Comparison of ENCODE assay signal across 19 cellular contexts in genomic region chr2:101479810-101480209, GRCh38. TPM values are rescaled to one million over a fixed set of nuclear protein-coding genes. Genes with fewer than 3 reads are reported as not detected.
DNase-seq lines count a peak whose midpoint lies in the region; ATAC-seq lines count a peak whose summit lies in the region.
"Had no signal": no experiment of that assay in that cellular context is flagged by ENCODE, and none has a peak within 500 bp of the region (broad histone marks: within the 10 kb centered on the region; RNA-seq: fewer than 3 reads in every experiment).

No MANE protein-coding gene starts in this region.

- peak overlapping the region; percentile 68 for H2AK5ac ChIP-seq in neuronal stem cell (ENCODE audit: low read depth, low read length)

- WGBS in neuronal stem cell (ENCODE audit: extremely low coverage in 2 of 2, insufficient read length in 2 of 2, insufficient replicate concordance in 1 of 2), 2 donors = no CpG with 5 or more reads among the region's 9 CpGs

- H4K91ac ChIP-seq in neuronal stem cell (ENCODE audit: low read depth, low read length, poor library complexity) = no peak overlapping the region

- H3K4me3 ChIP-seq in neuronal stem cell (ENCODE audit: low read length in 2 of 2) = no peak overlapping the region
- H3K4me3 ChIP-seq: K562 had no signal

- no peak overlapping the region for H2BK12ac ChIP-seq in neuronal stem cell (ENCODE audit: low read length)

- no peak overlapping the region for H3K4me3 Mint-ChIP-seq in activated CD4-positive, alpha-beta T cell treated with anti-CD3 and anti-CD28 coated beads, Interleukin-2, amount 10 ng/mL, durations not matched to agents 7 days and 5 days
- H3K4me3 Mint-ChIP-seq in activated T-cell treated with anti-CD3 and anti-CD28 coated beads, Interleukin-2, amount 50 U/mL, for 24 hours = no peak overlapping the region
- H3K4me3 Mint-ChIP-seq: CD4-positive, CD25-positive, alpha-beta regulatory T cell; T-helper 1 cell treated with Interleukin-12 subunit alpha and Interleukin-12 subunit beta and Interleukin-4 antibody, amounts not matched to agents 30 μg/mL and 1 μg/mL, for 36 hours had no signal

- H3K27ac Mint-ChIP-seq in activated CD4-positive, alpha-beta T cell treated with anti-CD3 and anti-CD28 coated beads, Interleukin-2, amount 10 ng/mL, durations not matched to agents 7 days and 5 days = peak overlapping the region; percentile 61
- no peak overlapping the region for H3K27ac Mint-ChIP-seq in activated T-cell treated with anti-CD3 and anti-CD28 coated beads, Interleukin-2, amount 50 U/mL, for 24 hours
- H3K27ac Mint-ChIP-seq: CD4-positive, CD25-positive, alpha-beta regulatory T cell; T-helper 1 cell treated with Interleukin-12 subunit alpha and Interleukin-12 subunit beta and Interleukin-4 antibody, amounts not matched to agents 30 μg/mL and 1 μg/mL, for 36 hours had no signal

- no peak overlapping the region for H2BK5ac ChIP-seq in neuronal stem cell (ENCODE audit: low read length)

- ATAC-seq in esophagus mucosa = no peak
- ATAC-seq: K562 had no signal

- H2BK120ac ChIP-seq in neuronal stem cell (ENCODE audit: low read depth, low read length) = no peak overlapping the region

- H3K23ac ChIP-seq in neuronal stem cell (ENCODE audit: low read depth, low read length, poor library complexity) = no peak overlapping the region

- H3K4me1 ChIP-seq in neuronal stem cell (ENCODE audit: control insufficient read depth in 2 of 2, insufficient read depth in 1 of 2, low read depth in 1 of 2, low read length in 2 of 2) = peaks cover 0 to 10% of the 10 kb centered on the region in 2 donors

- peak; percentile 14 for DNase-seq in activated CD4-positive, alpha-beta T cell treated with anti-CD3 and anti-CD28 coated beads, Interleukin-2, amount 10 ng/mL, durations not matched to agents 7 days and 5 days
- DNase-seq in activated CD4-positive, alpha-beta T cell treated with anti-CD3 and anti-CD28 coated beads for 1 hour = no peak
- peak; percentile 26 for DNase-seq in UCSD-AML1 (lab: John Stamatoyannopoulos, UW; ENCODE audit: unreplicated experiment)
- no peak for DNase-seq in neuronal stem cell (ENCODE audit: low spot score)
- no peak for DNase-seq in activated T-cell treated with anti-CD3 and anti-CD28 coated beads, Interleukin-2, amount 50 U/mL, for 24 hours
- DNase-seq in NCI-H187 (lab: John Stamatoyannopoulos, UW) = no peak
- DNase-seq: Calu3; HCEC 1CT; NCI-H1436 treated with DMSO at 0.1 percent for 48 hours; NCI-H526 treated with DMSO at 0.1 percent for 48 hours; NK-92 treated with Interleukin-12 subunit alpha and Interleukin-12 subunit beta, amount 100 ng/mL, for 24 hours; OCI-M1; SHP77 treated with DMSO at 0.1 percent for 48 hours had no signal

- no peak overlapping the region for H3K4ac ChIP-seq in neuronal stem cell (ENCODE audit: low read length)

- no peaks in the 10 kb centered on the region for H3K79me1 ChIP-seq in neuronal stem cell (ENCODE audit: low read depth, low read length)

- no peaks in the 10 kb centered on the region for H3K36me3 Mint-ChIP-seq in activated CD4-positive, alpha-beta T cell treated with anti-CD3 and anti-CD28 coated beads, Interleukin-2, amount 10 ng/mL, durations not matched to agents 7 days and 5 days (ENCODE audit: low read depth)
- H3K36me3 Mint-ChIP-seq in activated T-cell treated with anti-CD3 and anti-CD28 coated beads, Interleukin-2, amount 50 U/mL, for 24 hours (ENCODE audit: low read depth) = no peaks in the 10 kb centered on the region
- H3K36me3 Mint-ChIP-seq: CD4-positive, CD25-positive, alpha-beta regulatory T cell had no signal

- no peak overlapping the region for H3K14ac ChIP-seq in neuronal stem cell (ENCODE audit: low read length)

- no peak overlapping the region for H2AFZ ChIP-seq in neuronal stem cell (ENCODE audit: low read length)

- peak overlapping the region; percentile 20 for H2BK15ac ChIP-seq in neuronal stem cell (ENCODE audit: low read length)

- H3K4me2 ChIP-seq in neuronal stem cell (ENCODE audit: insufficient read depth, low read length, poor library complexity, severe bottlenecking) = no peak overlapping the region

- peaks cover 46% of the 10 kb centered on the region for H3K4me1 Mint-ChIP-seq in activated CD4-positive, alpha-beta T cell treated with anti-CD3 and anti-CD28 coated beads, Interleukin-2, amount 10 ng/mL, durations not matched to agents 7 days and 5 days
- H3K4me1 Mint-ChIP-seq in activated T-cell treated with anti-CD3 and anti-CD28 coated beads, Interleukin-2, amount 50 U/mL, for 24 hours (ENCODE audit: low read depth) = peaks cover 12% of the 10 kb centered on the region

- no peak overlapping the region for H4K8ac ChIP-seq in neuronal stem cell (ENCODE audit: low read depth, low read length)

- H3K27me3 Mint-ChIP-seq in activated CD4-positive, alpha-beta T cell treated with anti-CD3 and anti-CD28 coated beads, Interleukin-2, amount 10 ng/mL, durations not matched to agents 7 days and 5 days = peaks cover 3% of the 10 kb centered on the region
- H3K27me3 Mint-ChIP-seq in activated T-cell treated with anti-CD3 and anti-CD28 coated beads, Interleukin-2, amount 50 U/mL, for 24 hours = peaks cover 3% of the 10 kb centered on the region
- H3K27me3 Mint-ChIP-seq: CD4-positive, CD25-positive, alpha-beta regulatory T cell had no signal

- H3K27ac ChIP-seq in KOPT-K1 (ENCODE audit: low read depth, low read length, poor library complexity, severe bottlenecking) (peak overlapping the region; percentile 48), neuronal stem cell (replicated peaks; ENCODE audit: low read length) (peak overlapping the region; percentile 76)

- POLR2A ChIA-PET in activated CD4-positive, alpha-beta T cell treated with anti-CD3 and anti-CD28 coated beads, Interleukin-2, amount 10 ng/mL, durations not matched to agents 7 days and 5 days (lab: Charles Lee) = no interaction called here

- H3K9me3 Mint-ChIP-seq in activated CD4-positive, alpha-beta T cell treated with anti-CD3 and anti-CD28 coated beads, Interleukin-2, amount 10 ng/mL, durations not matched to agents 7 days and 5 days = no peaks in the 10 kb centered on the region
- no peaks in the 10 kb centered on the region for H3K9me3 Mint-ChIP-seq in activated T-cell treated with anti-CD3 and anti-CD28 coated beads, Interleukin-2, amount 50 U/mL, for 24 hours
- H3K9me3 Mint-ChIP-seq: CD4-positive, CD25-positive, alpha-beta regulatory T cell; T-helper 1 cell treated with Interleukin-12 subunit alpha and Interleukin-12 subunit beta and Interleukin-4 antibody, amounts not matched to agents 30 μg/mL and 1 μg/mL, for 36 hours had no signal

- no peaks in the 10 kb centered on the region for H3K9me3 ChIP-seq in KOPT-K1 (ENCODE audit: insufficient read depth, low read length, poor library complexity, severe bottlenecking)
- H3K9me3 ChIP-seq in neuronal stem cell (replicated peaks in 1 of 2; ENCODE audit: control insufficient read depth in 2 of 2, insufficient read depth in 1 of 2, low read depth in 1 of 2, low read length in 2 of 2) = no peaks in the 10 kb centered on the region

- H3K27me3 ChIP-seq in neuronal stem cell (ENCODE audit: control insufficient read depth in 3 of 3, insufficient read depth in 3 of 3, low read depth in 1 of 3, low read length in 3 of 3) = peaks cover 0 to 4% (median 2%) of the 10 kb centered on the region in 3 experiments

- no peak overlapping the region for H3K9ac ChIP-seq in neuronal stem cell (ENCODE audit: low read depth, low read length, poor library complexity)

- CTCF ChIA-PET in activated CD4-positive, alpha-beta T cell treated with anti-CD3 and anti-CD28 coated beads, Interleukin-2, amount 10 ng/mL, durations not matched to agents 7 days and 5 days (lab: Charles Lee) = interaction anchor here (1.9 kb wide), 1 partner anchor 34 kb away, joined by 5 read pairs; no protein-coding TSS in a partner anchor

- peak overlapping the region; percentile 54 for H3K18ac ChIP-seq in neuronal stem cell (ENCODE audit: low read length)

- H3K36me3 ChIP-seq in KOPT-K1 (ENCODE audit: insufficient read depth, low read length) = no peaks in the 10 kb centered on the region
- H3K36me3 ChIP-seq in neuronal stem cell (replicated peaks in 1 of 2; ENCODE audit: control insufficient read depth in 2 of 2, insufficient read depth in 2 of 2, low read length in 2 of 2) = no peaks in the 10 kb centered on the region

RNA-seq across cellular contexts. Expression of gene RFX8, which starts 4.9 kb away (rescaled TPM):
- 1 to 10 TPM; 2.1 to 2.8 TPM for total RNA-seq in activated CD4-positive, alpha-beta T cell treated with anti-CD3 and anti-CD28 coated beads, Interleukin-2, amount 10 ng/mL, durations not matched to agents 7 days and 5 days
- 0.20 TPM for polyA plus RNA-seq in neuronal stem cell (2013, experiment 1 of 2)
- 0.07 TPM for polyA plus RNA-seq in neuronal stem cell (2013, experiment 2 of 2)
- not detected for total RNA-seq in esophagus mucosa
- total RNA-seq: A673, Calu3, K562 had no signal
- polyA plus RNA-seq: K562 had no signal

Comparison
In these comparisons a context has a peak if more than half of its experiments do, and no peak if none do; other contexts are left out.
1. DNase-seq: peak in activated CD4-positive, alpha-beta T cell treated with anti-CD3 and anti-CD28 coated beads, Interleukin-2, amount 10 ng/mL, durations not matched to agents 7 days and 5 days (single experiment) and UCSD-AML1 (single experiment); none in activated CD4-positive, alpha-beta T cell treated with anti-CD3 and anti-CD28 coated beads for 1 hour (single experiment), neuronal stem cell (single experiment), activated T-cell treated with anti-CD3 and anti-CD28 coated beads, Interleukin-2, amount 50 U/mL, for 24 hours (single experiment) and NCI-H187 (0 of 2).